12 cellular contexts compared by ENCODE assay signal in genomic region chr10:61142987-61143386, GRCh38.
"Had no signal": no experiment of that assay in that cellular context is flagged by ENCODE, and none has a peak within 500 bp of the region (broad histone marks: within the 10 kb centered on the region; RNA-seq: fewer than 3 reads in every experiment).

No MANE protein-coding gene starts in this region.

- H3K4me3 Mint-ChIP-seq: activated naive CD4-positive, alpha-beta T cell treated with anti-CD3 and anti-CD28 coated beads, Interleukin-2, amount 10 ng/mL, durations not matched to agents 7 days and 5 days had no signal

- H3K9me3 Mint-ChIP-seq: activated naive CD4-positive, alpha-beta T cell treated with anti-CD3 and anti-CD28 coated beads, Interleukin-2, amount 10 ng/mL, durations not matched to agents 7 days and 5 days; activated T-helper 2 cell treated with anti-CD3 and anti-CD28 coated beads, Interferon-gamma antibody, Interleukin-2, Interleukin-4, amounts not matched to agents 10 μg/mL and 5 μg/mL and 100 μg/mL, durations not matched to agents 14 hours and 24 hours and 36 hours had no signal

- H2AFZ ChIP-seq: hepatocyte had no signal

- H3K27ac ChIP-seq: body of pancreas, hepatocyte, sigmoid colon, upper lobe of right lung had no signal

- ATAC-seq: body of pancreas; stimulated activated naive CD8-positive, alpha-beta T cell treated with anti-CD3 and anti-CD28 coated beads, Interleukin-15, Interleukin-2, amounts not matched to agents 100 U/mL and 50 U/mL, for 24 hours; upper lobe of right lung had no signal

- H3K4me1 ChIP-seq: body of pancreas, upper lobe of right lung had no signal

- DNase-seq: activated naive CD4-positive, alpha-beta T cell treated with anti-CD3 and anti-CD28 coated beads, Interleukin-2, amount 10 ng/mL, durations not matched to agents 7 days and 5 days; body of pancreas; central memory CD4-positive, alpha-beta T cell; cortex of kidney; effector CD8-positive, alpha-beta T cell; mesendoderm; sigmoid colon; stimulated activated CD4-positive, alpha-beta T cell treated with anti-CD3 and anti-CD28 coated beads, Interleukin-2, amount 100 ng/mL, for 48 hours; stimulated activated naive CD8-positive, alpha-beta T cell treated with anti-CD3 and anti-CD28 coated beads, Interleukin-15, Interleukin-2, amounts not matched to agents 100 U/mL and 50 U/mL, for 24 hours; upper lobe of right lung had no signal

- H3K4me2 ChIP-seq: hepatocyte had no signal

- H3K36me3 Mint-ChIP-seq: activated naive CD4-positive, alpha-beta T cell treated with anti-CD3 and anti-CD28 coated beads, Interleukin-2, amount 10 ng/mL, durations not matched to agents 7 days and 5 days had no signal

- H3K4me1 Mint-ChIP-seq: activated naive CD4-positive, alpha-beta T cell treated with anti-CD3 and anti-CD28 coated beads, Interleukin-2, amount 10 ng/mL, durations not matched to agents 7 days and 5 days had no signal

- H3K27ac Mint-ChIP-seq: activated naive CD4-positive, alpha-beta T cell treated with anti-CD3 and anti-CD28 coated beads, Interleukin-2, amount 10 ng/mL, durations not matched to agents 7 days and 5 days; activated T-helper 2 cell treated with anti-CD3 and anti-CD28 coated beads, Interferon-gamma antibody, Interleukin-2, Interleukin-4, amounts not matched to agents 10 μg/mL and 5 μg/mL and 100 μg/mL, durations not matched to agents 14 hours and 24 hours and 36 hours had no signal

- H3K27me3 ChIP-seq: body of pancreas, hepatocyte, sigmoid colon, upper lobe of right lung had no signal

- H3K9me3 ChIP-seq: body of pancreas, sigmoid colon, upper lobe of right lung had no signal

- H3K79me2 ChIP-seq: hepatocyte had no signal

- H3K36me3 ChIP-seq: sigmoid colon, upper lobe of right lung had no signal

- H3K4me3 ChIP-seq: body of pancreas, hepatocyte, sigmoid colon, upper lobe of right lung had no signal
